Comparison of ENCODE assay signal across 25 cellular contexts in the genomic region with DNA sequence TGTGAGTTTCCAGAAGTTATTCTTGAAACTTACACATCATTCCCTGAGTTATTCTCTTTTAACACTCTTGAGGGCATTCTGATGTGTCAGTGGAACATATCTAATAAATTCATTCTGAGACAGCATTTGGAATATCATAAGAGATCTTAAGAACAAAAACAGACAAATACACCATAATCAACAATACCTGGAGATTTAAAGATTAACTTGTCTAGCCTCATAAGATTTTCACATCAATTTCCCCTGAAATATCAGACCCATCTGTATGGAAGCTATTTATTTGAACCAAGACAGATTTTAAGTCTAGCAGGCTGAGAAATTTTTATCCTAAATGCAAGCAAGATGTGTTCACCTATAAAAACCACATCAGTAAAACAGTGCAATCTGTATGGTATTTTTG.
"Had no signal": no experiment of that assay in that cellular context is flagged by ENCODE, and none has a peak within 500 bp of the region (broad histone marks: within the 10 kb centered on the region; RNA-seq: fewer than 3 reads in every experiment).

No MANE protein-coding gene starts in this region.

- ATAC-seq: effector memory CD8-positive, alpha-beta T cell; esophagus mucosa; foreskin keratinocyte; gastrocnemius medialis; gastroesophageal sphincter; heart left ventricle; heart right ventricle had no signal

- H3K27ac ChIP-seq: colonic mucosa, coronary artery, dorsolateral prefrontal cortex, epithelial cell of prostate, esophagus muscularis mucosa, esophagus squamous epithelium, foreskin keratinocyte, gastrocnemius medialis, gastroesophageal sphincter, heart left ventricle, heart right ventricle, hepatocyte had no signal

- H3K9me3 ChIP-seq: colonic mucosa, esophagus muscularis mucosa, esophagus squamous epithelium, gastrocnemius medialis, gastroesophageal sphincter, heart left ventricle, heart right ventricle had no signal

- DNase-seq: colonic mucosa; cortex of kidney; dermis blood vessel endothelial cell; dorsolateral prefrontal cortex; effector CD4-positive, alpha-beta T cell; effector CD8-positive, alpha-beta T cell; effector memory CD4-positive, alpha-beta T cell; effector memory CD8-positive, alpha-beta T cell; endodermal cell; erythroblast; esophagus squamous epithelium; foreskin fibroblast; foreskin keratinocyte; foreskin melanocyte; gastrocnemius medialis; glutamatergic neuron; head of caudate nucleus; heart left ventricle; heart right ventricle had no signal

- H3K27me3 ChIP-seq: colonic mucosa, dorsolateral prefrontal cortex, esophagus squamous epithelium, foreskin keratinocyte, gastrocnemius medialis, gastroesophageal sphincter, heart left ventricle, heart right ventricle, hepatocyte had no signal

- H3K36me3 ChIP-seq: colonic mucosa, esophagus muscularis mucosa, esophagus squamous epithelium, gastrocnemius medialis, gastroesophageal sphincter, heart left ventricle, heart right ventricle had no signal

- H3K79me2 ChIP-seq: hepatocyte had no signal

- H2AFZ ChIP-seq: hepatocyte had no signal

- H3K4me1 ChIP-seq: colonic mucosa, esophagus muscularis mucosa, esophagus squamous epithelium, foreskin keratinocyte, gastrocnemius medialis, gastroesophageal sphincter, heart left ventricle, heart right ventricle had no signal

- H3K4me2 ChIP-seq: hepatocyte had no signal

- H3K4me3 ChIP-seq: colonic mucosa, coronary artery, dorsolateral prefrontal cortex, esophagus muscularis mucosa, esophagus squamous epithelium, gastrocnemius medialis, gastroesophageal sphincter, heart left ventricle, heart right ventricle, hepatocyte had no signal
